ENCODE assay signal across 8 cellular contexts in the genomic region with DNA sequence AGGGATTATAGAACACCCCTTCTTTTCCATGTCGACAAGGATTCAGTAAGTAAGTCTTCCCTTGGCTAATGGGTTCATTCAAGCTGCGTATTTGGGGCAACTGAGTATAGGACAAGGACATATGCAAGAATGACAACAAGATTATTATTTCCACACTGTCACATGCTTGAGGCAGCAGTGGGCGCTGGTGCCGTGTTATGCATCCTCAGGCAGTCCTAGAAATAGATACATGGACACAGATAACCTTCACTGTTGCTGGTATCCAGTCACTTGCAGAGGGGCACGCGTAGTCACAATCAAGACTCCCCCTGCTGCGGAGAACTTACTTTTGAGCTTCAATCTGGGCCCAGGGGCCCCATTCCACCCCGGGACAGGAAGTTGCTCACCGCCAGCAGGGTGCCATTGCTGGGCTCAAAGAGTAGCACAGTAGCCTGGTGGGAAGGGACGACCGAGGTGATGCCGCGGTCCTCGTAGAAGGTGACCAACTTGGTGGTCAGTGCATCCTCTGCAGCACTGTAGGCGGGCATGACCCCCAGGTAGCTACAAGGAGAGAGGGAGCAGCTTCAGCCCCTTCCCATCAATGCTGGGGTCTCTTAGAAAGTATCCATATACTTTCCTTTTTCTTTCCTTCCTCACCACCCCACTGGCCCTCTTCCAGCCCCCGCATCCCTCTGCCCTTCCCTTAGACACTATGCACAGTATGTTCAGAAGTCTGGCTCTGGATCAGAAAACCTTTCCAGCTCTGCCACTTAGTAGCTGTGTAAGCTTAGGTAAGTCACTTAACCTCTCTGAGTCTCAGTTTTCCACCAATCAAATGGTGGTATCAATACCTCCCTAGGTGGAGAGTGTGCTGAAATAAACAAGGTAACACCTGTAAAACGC. TPM values are rescaled to one million over a fixed set of nuclear protein-coding genes. Genes with fewer than 3 reads are reported as not detected.
DNase-seq lines count a peak whose midpoint lies in the region; ATAC-seq, FAIRE-seq and TF ChIP-seq lines count a peak whose summit lies in the region.

No MANE protein-coding gene starts in this region.

- H3K9ac ChIP-seq in HepG2 (ENCODE audit: insufficient read depth, low read depth, low read length): no peak overlapping the region

- H3K4me2 ChIP-seq in HepG2 (ENCODE audit: low read depth, low read length): peak overlapping the region; percentile 98

- ATAC-seq in HepG2: peak; percentile 10
- no peak for ATAC-seq in GM18498 (IDR thresholded peaks at IDR 0.05; ENCODE audit: unreplicated experiment)
- no peak for ATAC-seq in GM21576 (IDR thresholded peaks at IDR 0.05; ENCODE audit: unreplicated experiment)

- intact Hi-C loops in HepG2 (cut with micrococcal nuclease; ENCODE audit: unreplicated experiment) (loop anchor here (5.0 kb wide), 1 partner anchor 45 kb away; the partner anchor contains the start of gene ANKS4B), transverse colon (cut with DNase I; ENCODE audit: low total_unique reads) (no loop called here)

- in situ Hi-C loops in HepG2 (cut with HindIII; ENCODE audit: extremely low pct_ligation_motif_present, low pct_unique_long_range_greater_than_20kb): loop anchor here (5.0 kb wide), 1 partner anchor 90 kb away; no protein-coding TSS in a partner anchor
- in situ Hi-C loops in transverse colon (cut with MboI; ENCODE audit: low pct_ligation_motif_present in 1 of 4, low pct_unique_long_range_greater_than_20kb in 1 of 4, low sequenced_read_pairs in 3 of 4): loop anchor here in 3 of 4 donors (10.0 to 25.0 kb wide), 2 partner anchors 90 to 92 kb away; no protein-coding TSS in a partner anchor

- peaks cover 35% of the 10 kb centered on the region for H3K4me1 ChIP-seq in HepG2 (ENCODE audit: insufficient read depth, low read length)
- H3K4me1 ChIP-seq in transverse colon: peaks cover 0 to 15% (median 5%) of the 10 kb centered on the region in 4 donors

- no peaks in the 10 kb centered on the region for H4K20me1 ChIP-seq in HepG2 (ENCODE audit: insufficient read depth, low read length)

- no peak for TF ChIP-seq RAD21 in HepG2 (CRISPR knock-in tag; IDR thresholded peaks at IDR 0.05)

- TF ChIP-seq CTCF in HepG2 (CRISPR knock-in tag; IDR thresholded peaks at IDR 0.05) (no peak), transverse colon (IDR thresholded peaks at IDR 0.05) (no peak)

- H3K9me3 ChIP-seq in HepG2 (ENCODE audit: low read length) (no peaks in the 10 kb centered on the region), transverse colon (no peaks in the 10 kb centered on the region)

- CTCF ChIA-PET in HepG2 (lab: Yijun Ruan, JAX; ENCODE audit: low intra/inter-chr PET ratio, low total read pairs): interaction anchor here (0.7 to 3.9 kb wide), 5 partner anchors 24 to 121 kb away, joined by 3 to 58 read pairs (median 5); no protein-coding TSS in a partner anchor

- DNase-seq in NCI-H2107 (lab: John Stamatoyannopoulos, UW) (peak; percentile 10), NCI-H2107 treated with DMSO at 0.1 percent for 48 hours (lab: John Stamatoyannopoulos, UW; ENCODE audit: unreplicated experiment) (no peak), cerebellum (ENCODE audit: low spot score) (peak; percentile 66), HepG2 (ENCODE audit: low spot score) (no peak), transverse colon (no peak)
- DNase-seq in activated CD4-positive, CD25-positive, alpha-beta regulatory T cell treated with anti-CD3 and anti-CD28 coated beads, Interleukin-2, amount 50 U/mL, for 72 hours: no peak

- TF ChIP-seq EP300 in HepG2 (IDR thresholded peaks at IDR 0.05; ENCODE audit: low read depth in 2 of 2, low read length in 2 of 2) (no peak), HepG2 (CRISPR knock-in tag; IDR thresholded peaks at IDR 0.05; ENCODE audit: borderline replicate concordance) (no peak), transverse colon (IDR thresholded peaks at IDR 0.05; ENCODE audit: low read depth) (no peak)

- POLR2A ChIA-PET in HepG2 (lab: Yijun Ruan, JAX): no interaction called here

- H3K4me3 ChIP-seq in HepG2 (replicated peaks in 1 of 3; ENCODE audit: insufficient read depth in 1 of 3, low read depth in 2 of 3, low read length in 3 of 3) (peak overlapping the region; percentile 51 to 79 (median 62); a peak in 5 of 6 replicates), transverse colon (peak overlapping the region in 3 of 4 donors; percentile 35 to 62 (median 47))

- H3K36me3 ChIP-seq in HepG2 (replicated peaks in 1 of 2; ENCODE audit: control insufficient read depth in 1 of 2, insufficient read depth in 2 of 2, low read length in 2 of 2): no peaks in the 10 kb centered on the region
- no peaks in the 10 kb centered on the region for H3K36me3 ChIP-seq in transverse colon

- BruUV-seq in HepG2 (replicated peaks; lab: Mats Ljungman, UMichigan): no TSS peak

- H3K27ac ChIP-seq in HepG2 (ENCODE audit: extremely low read length, insufficient read depth, low read length): no peak overlapping the region
- peak overlapping the region in 1 of 4 donors; percentile 59 for H3K27ac ChIP-seq in transverse colon

- peaks cover 0 to 18% of the 10 kb centered on the region in 2 experiments; a peak in 2 of 5 replicates for H3K27me3 ChIP-seq in HepG2 (ENCODE audit: control insufficient read depth in 1 of 2, insufficient read depth in 2 of 2, low read length in 2 of 2)
- peaks cover 25% of the 10 kb centered on the region for H3K27me3 ChIP-seq in transverse colon

- no peak for FAIRE-seq in HepG2 (lab: Jason Lieb, UNC)

- TF ChIP-seq POLR2A in HepG2 (IDR thresholded peaks at IDR 0.05; ENCODE audit: insufficient read depth in 1 of 2, low read depth in 2 of 2, low read length in 2 of 2) (no peak), transverse colon (IDR thresholded peaks at IDR 0.05) (no peak)

- whole genome bisulfite sequencing in HepG2 (ENCODE audit: low lambda C conversion rate): 68% methylated on average over 17 of the region's 17 CpGs
- WGBS in transverse colon (ENCODE audit: low coverage in 1 of 2), 2 donors: 74 to 86% methylated on average over 3 to 16 of the region's 17 CpGs

- H3K79me2 ChIP-seq in HepG2 (ENCODE audit: insufficient read depth, low read length): no peaks in the 10 kb centered on the region

- no peak overlapping the region for H2AFZ ChIP-seq in HepG2 (ENCODE audit: low read length)

TF ChIP-seq in HepG2, 621 proteins besides CTCF, POLR2A, EP300 and RAD21 (continues in another document):
- TF ChIP-seq PHF8 (CRISPR knock-in tag; IDR thresholded peaks at IDR 0.05) (0 out of 2 replicates have a peak, but pooled peaks have one; percentile 1), ZFP36L1 (CRISPR knock-in tag; IDR thresholded peaks at IDR 0.05) (peak; percentile 34; the same call in 1 of the 2 replicates), TP53 (CRISPR knock-in tag; conservative IDR thresholded peaks at IDR 0.05) (no peak)

RNA-seq across cellular contexts. Expression of gene CRYM, which starts 0.8 kb away (rescaled TPM):
- total RNA-seq in cerebellum (5.9 TPM), HepG2 (2016; rRNA removed; fragmentation: Illumina TruSeq; extraction: Trizol) (1.9 and 2.4 TPM in 2 replicates), transverse colon (10 to 100 TPM in 2 of 4 donors, 1 to 10 TPM in 1, not detected in 1; 5.6 to 23.1 (median 18.3) TPM)
- total RNA-seq in HepG2 (2016; cell fraction: cytosol; rRNA removed; fragmentation: Illumina TruSeq; extraction: Trizol; ENCODE audit: low read depth): 0.53 and 0.91 TPM in 2 replicates
- total RNA-seq in HepG2 (2016; cell fraction: insoluble cytoplasmic fraction; rRNA removed; fragmentation: Illumina TruSeq; extraction: Trizol): 1.5 and 2.2 TPM in 2 replicates
- 0.45 and 0.74 TPM in 2 replicates for total RNA-seq in HepG2 (2016; cell fraction: membrane; rRNA removed; fragmentation: Illumina TruSeq; extraction: Trizol)
- total RNA-seq in HepG2 (2016; cell fraction: nucleus; rRNA removed; fragmentation: Illumina TruSeq; extraction: Trizol): 0.71 and 0.72 TPM in 2 replicates
- polyA plus RNA-seq in HepG2 (2011; rRNA removed): 2.2 and 2.6 TPM in 2 replicates
- polyA plus RNA-seq in HepG2 (2011; cell fraction: cytosol; rRNA removed): 2.3 and 2.5 TPM in 2 replicates
- 3.8 and 5.1 TPM in 2 replicates for polyA plus RNA-seq in HepG2 (2011; cell fraction: nucleus; rRNA removed)
- polyA plus RNA-seq in HepG2 (2012): 3.1 and 5.2 TPM in 2 replicates
- polyA plus RNA-seq in HepG2 (2016; cell fraction: cytosol; fragmentation: Illumina TruSeq; extraction: Trizol; ENCODE audit: low read depth): 0.28 and 1.1 TPM in 2 replicates
- polyA plus RNA-seq in HepG2 (2016; cell fraction: insoluble cytoplasmic fraction; fragmentation: Illumina TruSeq; extraction: Trizol; ENCODE audit: low read depth): 2.0 TPM in 2 replicates
- polyA plus RNA-seq in HepG2 (2016; cell fraction: membrane; fragmentation: Illumina TruSeq; extraction: Trizol; ENCODE audit: low read depth): 0.23 and 0.62 TPM in 2 replicates
- 1.6 and 2.0 TPM in 2 replicates for polyA plus RNA-seq in HepG2 (2016; cell fraction: nucleus; fragmentation: Illumina TruSeq; extraction: Trizol; ENCODE audit: insufficient read depth, low read depth)
- 2.0 TPM in 1 of 2 replicates, not detected in the other for polyA minus RNA-seq in HepG2 (2011; rRNA and poly(A)+ RNA removed; ENCODE audit: low replicate concordance)
- polyA minus RNA-seq in HepG2 (2011; cell fraction: cytosol; rRNA and poly(A)+ RNA removed): 0.69 and 3.2 TPM in 2 replicates
- 0.52 and 0.87 TPM in 2 replicates for polyA minus RNA-seq in HepG2 (2011; cell fraction: nucleus; rRNA and poly(A)+ RNA removed)

RNA-seq across cellular contexts. Expression of gene ANKS4B, which starts 43.8 kb away (rescaled TPM):
- total RNA-seq in cerebellum (0.36 TPM), HepG2 (2016; rRNA removed; fragmentation: Illumina TruSeq; extraction: Trizol) (30.0 and 37.7 TPM in 2 replicates), transverse colon (10 to 100 TPM; 27.7 to 70.2 (median 41.4) TPM)
- total RNA-seq in HepG2 (2016; cell fraction: cytosol; rRNA removed; fragmentation: Illumina TruSeq; extraction: Trizol; ENCODE audit: low read depth): 7.5 and 7.9 TPM in 2 replicates
- 30.0 and 37.4 TPM in 2 replicates for total RNA-seq in HepG2 (2016; cell fraction: insoluble cytoplasmic fraction; rRNA removed; fragmentation: Illumina TruSeq; extraction: Trizol)
- 16.1 and 18.2 TPM in 2 replicates for total RNA-seq in HepG2 (2016; cell fraction: membrane; rRNA removed; fragmentation: Illumina TruSeq; extraction: Trizol)
- total RNA-seq in HepG2 (2016; cell fraction: nucleus; rRNA removed; fragmentation: Illumina TruSeq; extraction: Trizol): 17.1 and 18.6 TPM in 2 replicates
- polyA plus RNA-seq in HepG2 (2011; rRNA removed): 6.5 and 8.0 TPM in 2 replicates
- 5.8 and 8.4 TPM in 2 replicates for polyA plus RNA-seq in HepG2 (2011; cell fraction: cytosol; rRNA removed)
- polyA plus RNA-seq in HepG2 (2011; cell fraction: nucleus; rRNA removed): 3.4 and 5.6 TPM in 2 replicates
- polyA plus RNA-seq in HepG2 (2012): 7.3 and 13.1 TPM in 2 replicates
- polyA plus RNA-seq in HepG2 (2016; cell fraction: cytosol; fragmentation: Illumina TruSeq; extraction: Trizol; ENCODE audit: low read depth): 1.2 and 1.6 TPM in 2 replicates
- polyA plus RNA-seq in HepG2 (2016; cell fraction: insoluble cytoplasmic fraction; fragmentation: Illumina TruSeq; extraction: Trizol; ENCODE audit: low read depth): 22.7 and 23.5 TPM in 2 replicates
- 3.8 and 4.0 TPM in 2 replicates for polyA plus RNA-seq in HepG2 (2016; cell fraction: membrane; fragmentation: Illumina TruSeq; extraction: Trizol; ENCODE audit: low read depth)
- 10.6 and 12.9 TPM in 2 replicates for polyA plus RNA-seq in HepG2 (2016; cell fraction: nucleus; fragmentation: Illumina TruSeq; extraction: Trizol; ENCODE audit: insufficient read depth, low read depth)
- 17.9 TPM in 1 of 2 replicates, not detected in the other for polyA minus RNA-seq in HepG2 (2011; rRNA and poly(A)+ RNA removed; ENCODE audit: low replicate concordance)
- 11.2 and 14.3 TPM in 2 replicates for polyA minus RNA-seq in HepG2 (2011; cell fraction: cytosol; rRNA and poly(A)+ RNA removed)
- polyA minus RNA-seq in HepG2 (2011; cell fraction: nucleus; rRNA and poly(A)+ RNA removed): 22.4 and 31.3 TPM in 2 replicates

Comparison
In these comparisons a context has a peak if more than half of its experiments do, and no peak if none do; other contexts are left out.
1. DNase-seq: peak in NCI-H2107 (single experiment) and cerebellum (single experiment); none in NCI-H2107 treated with DMSO at 0.1 percent for 48 hours (single experiment), HepG2 (single experiment), transverse colon (single experiment) and activated CD4-positive, CD25-positive, alpha-beta regulatory T cell treated with anti-CD3 and anti-CD28 coated beads, Interleukin-2, amount 50 U/mL, for 72 hours (single experiment).